In the genomic region with DNA sequence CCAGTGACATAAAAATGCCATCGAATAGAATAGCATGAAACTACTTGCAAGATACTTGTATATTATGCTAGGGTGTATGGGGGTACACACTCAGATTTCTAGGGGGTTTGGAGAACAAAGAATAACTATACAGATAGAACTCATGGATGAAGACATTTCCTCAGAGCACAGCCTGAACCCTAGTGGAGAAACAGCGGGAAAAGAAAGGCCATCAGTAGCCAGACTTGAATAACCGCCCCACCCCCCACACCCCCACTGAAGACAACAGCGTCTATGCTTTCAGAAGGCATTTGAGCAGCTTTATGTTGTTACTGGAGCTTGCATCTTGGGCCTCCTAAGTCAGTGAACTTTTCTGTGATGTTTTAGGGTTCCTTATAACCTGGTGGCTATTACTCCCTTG, we compare ENCODE assay signal across 24 cellular contexts.
A peak's percentile ranks its signal among the peaks of the same experiment; 100 is the strongest.
DNase-seq lines count a peak whose midpoint lies in the region; ATAC-seq and TF ChIP-seq lines count a peak whose summit lies in the region.
"Had no signal": no experiment of that assay in that cellular context is flagged by ENCODE, and none has a peak within 500 bp of the region (broad histone marks: within the 10 kb centered on the region; RNA-seq: fewer than 3 reads in every experiment).

No MANE protein-coding gene starts in this region.

- H3K4me3 Mint-ChIP-seq in type B pancreatic cell: no peak overlapping the region
- H3K4me3 Mint-ChIP-seq: activated T-helper 1 cell treated with anti-CD3 and anti-CD28 coated beads, Interleukin-12 subunit alpha, Interleukin-12 subunit beta, Interleukin-2, Interleukin-4 antibody, amounts not matched to agents 30 ng/mL and 10 ng/mL and 1 ng/mL, durations not matched to agents 14 hours and 24 hours and 36 hours; CD8-positive, alpha-beta T cell; dendritic cell treated with granulocyte-macrophage colony-stimulating factor and Interleukin-4, amounts not matched to agents 40 ng/mL and 50 ng/mL, for 4 days; mesothelial cell of epicardium; natural killer cell had no signal

- no peaks in the 10 kb centered on the region for H3K9me3 Mint-ChIP-seq in type B pancreatic cell
- H3K9me3 Mint-ChIP-seq: activated T-helper 1 cell treated with anti-CD3 and anti-CD28 coated beads, Interleukin-12 subunit alpha, Interleukin-12 subunit beta, Interleukin-2, Interleukin-4 antibody, amounts not matched to agents 30 ng/mL and 10 ng/mL and 1 ng/mL, durations not matched to agents 14 hours and 24 hours and 36 hours; CD8-positive, alpha-beta T cell; dendritic cell treated with granulocyte-macrophage colony-stimulating factor and Interleukin-4, amounts not matched to agents 40 ng/mL and 50 ng/mL, for 4 days; mesothelial cell of epicardium had no signal

- H3K27me3 Mint-ChIP-seq in type B pancreatic cell: no peaks in the 10 kb centered on the region

- no peak overlapping the region for H3K27ac Mint-ChIP-seq in type B pancreatic cell
- H3K27ac Mint-ChIP-seq: activated T-helper 1 cell treated with anti-CD3 and anti-CD28 coated beads, Interleukin-12 subunit alpha, Interleukin-12 subunit beta, Interleukin-2, Interleukin-4 antibody, amounts not matched to agents 30 ng/mL and 10 ng/mL and 1 ng/mL, durations not matched to agents 14 hours and 24 hours and 36 hours; CD8-positive, alpha-beta T cell; dendritic cell treated with granulocyte-macrophage colony-stimulating factor and Interleukin-4, amounts not matched to agents 40 ng/mL and 50 ng/mL, for 4 days; mesothelial cell of epicardium; natural killer cell had no signal

- ATAC-seq in HG02610 (IDR thresholded peaks at IDR 0.05; ENCODE audit: unreplicated experiment): no peak
- ATAC-seq: CD8-positive, alpha-beta T cell; natural killer cell; right lobe of liver; stimulated activated naive CD8-positive, alpha-beta T cell treated with anti-CD3 and anti-CD28 coated beads, Interleukin-15, Interleukin-2, amounts not matched to agents 100 U/mL and 50 U/mL, for 24 hours had no signal

- no peak overlapping the region for H3K4me3 ChIP-seq in choroid plexus epithelial cell (ENCODE audit: low read depth, low read length)
- H3K4me3 ChIP-seq: left ventricle myocardium inferior, right lobe of liver, SJSA1, thyroid gland had no signal

- no peaks in the 10 kb centered on the region for H3K36me3 Mint-ChIP-seq in type B pancreatic cell
- H3K36me3 Mint-ChIP-seq: CD8-positive, alpha-beta T cell; mesothelial cell of epicardium; natural killer cell had no signal

- TF ChIP-seq CTCF in choroid plexus epithelial cell (conservative IDR thresholded peaks at IDR 0.05; ENCODE audit: low read depth, low read length) (no peak), type B pancreatic cell (conservative IDR thresholded peaks at IDR 0.05) (peak; percentile 41)

- peaks cover 20% of the 10 kb centered on the region for H3K4me1 Mint-ChIP-seq in type B pancreatic cell (ENCODE audit: unreplicated experiment)
- H3K4me1 Mint-ChIP-seq: natural killer cell had no signal

- DNase-seq in NCI-H526 treated with DMSO at 0.1 percent for 48 hours (lab: John Stamatoyannopoulos, UW) (peak; percentile 58), choroid plexus epithelial cell (ENCODE audit: low read depth) (peak; percentile 11), islet precursor cell (peak; percentile 60), type B pancreatic cell (ENCODE audit: extremely low spot score, unreplicated experiment) (no peak), COLO668 (lab: John Stamatoyannopoulos, UW; ENCODE audit: unreplicated experiment) (no peak)
- no peak for DNase-seq in stimulated activated CD4-positive, alpha-beta T cell treated with anti-CD3 and anti-CD28 coated beads, Interleukin-12 subunit alpha, Interleukin-12 subunit beta, amount 100 ng/mL, for 4 hours
- DNase-seq: activated CD4-positive, alpha-beta T cell treated with anti-CD3 and anti-CD28 coated beads, Interleukin-2, amount 50 U/mL, for 1 hour; activated naive CD4-positive, alpha-beta T cell treated with anti-CD3 and anti-CD28 coated beads, Interleukin-2, amount 50 U/mL, for 16 hours; CD8-positive, alpha-beta T cell; KG1; left ventricle myocardium inferior; MM.1S; natural killer cell; NCI-H1417 treated with DMSO at 0.1 percent for 48 hours; NCI-H2107; NCI-H524; right lobe of liver; stimulated activated naive CD8-positive, alpha-beta T cell treated with anti-CD3 and anti-CD28 coated beads, Interleukin-15, Interleukin-2, amounts not matched to agents 100 U/mL and 50 U/mL, for 24 hours; thyroid gland had no signal

Comparison
In these comparisons a context has a peak if more than half of its experiments do, and no peak if none do; other contexts are left out.
1. DNase-seq: peak in NCI-H526 treated with DMSO at 0.1 percent for 48 hours (single experiment), choroid plexus epithelial cell (single experiment) and islet precursor cell (single experiment); none in type B pancreatic cell (single experiment), stimulated activated CD4-positive, alpha-beta T cell treated with anti-CD3 and anti-CD28 coated beads, Interleukin-12 subunit alpha, Interleukin-12 subunit beta, amount 100 ng/mL, for 4 hours (single experiment) and COLO668 (single experiment).